Comparison of ENCODE assay signal across 12 cellular contexts in the genomic region with DNA sequence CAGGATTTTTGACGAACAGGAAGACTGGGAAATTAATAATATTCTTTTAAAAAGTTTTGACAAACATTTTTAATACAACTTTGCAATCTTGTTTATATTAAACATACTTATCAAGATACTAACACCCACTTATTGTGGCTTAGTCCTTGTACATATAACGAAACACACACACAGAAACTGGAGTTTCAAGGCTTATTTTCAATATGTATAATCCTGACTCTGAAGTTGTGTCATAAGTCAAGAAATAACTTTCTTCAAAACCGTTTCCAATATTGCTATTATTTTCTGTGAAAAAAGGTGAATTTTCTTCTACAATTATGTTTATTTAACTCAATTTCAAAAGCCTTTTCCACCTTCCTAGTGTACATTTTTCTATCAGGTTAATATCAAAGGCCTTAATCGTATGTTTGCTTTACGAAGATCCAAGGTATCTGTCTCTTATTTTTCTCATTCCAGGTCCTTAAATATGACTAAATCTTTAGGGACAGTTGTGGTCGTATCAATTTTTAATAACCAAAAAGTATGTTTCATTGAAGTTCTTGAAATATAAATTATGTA. TPM values are rescaled to one million over a fixed set of nuclear protein-coding genes. Genes with fewer than 3 reads are reported as not detected.
DNase-seq lines count a peak whose midpoint lies in the region; ATAC-seq and TF ChIP-seq lines count a peak whose summit lies in the region.
"Had no signal": no experiment of that assay in that cellular context is flagged by ENCODE, and none has a peak within 500 bp of the region (broad histone marks: within the 10 kb centered on the region; RNA-seq: fewer than 3 reads in every experiment).

No MANE protein-coding gene starts in this region.

- no peak for TF ChIP-seq CTCF in dorsolateral prefrontal cortex (IDR thresholded peaks at IDR 0.05 in 54 of 56, conservative IDR thresholded peaks at IDR 0.05 in 2 of 56; ENCODE audit: low read depth in 1 of 56, partially characterized antibody in 56 of 56)

- intact Hi-C loops in dorsolateral prefrontal cortex (cut with DNase I) = no loop called here

- no peak for DNase-seq in activated CD4-positive, alpha-beta T cell treated with anti-CD3 and anti-CD28 coated beads, Interleukin-2, amount 10 ng/mL, durations not matched to agents 7 days and 5 days
- no peak for DNase-seq in activated CD4-positive, alpha-beta T cell treated with anti-CD3 and anti-CD28 coated beads, Interleukin-2, amount 50 U/mL, for 48 hours
- DNase-seq in M059J (ENCODE audit: low read depth) = peak; percentile 21
- DNase-seq in dorsolateral prefrontal cortex = no peak
- DNase-seq in erythroblast (lab: John Stamatoyannopoulos, UW) = no peak
- DNase-seq in D341Med (ENCODE audit: low spot score) = no peak
- DNase-seq: activated CD4-positive, alpha-beta T cell treated with anti-CD3 and anti-CD28 coated beads for 1 hour; caudate nucleus; retina had no signal

- H3K4me3 ChIP-seq in dorsolateral prefrontal cortex (peak overlapping the region in 48 of 59 donors; percentile 5 to 92 (median 80)), subcutaneous abdominal adipose tissue (ENCODE audit: low read depth in 1 of 5, low read length in 5 of 5) (peak overlapping the region; percentile 77 to 99 (median 98))

- H3K4me1 ChIP-seq in subcutaneous abdominal adipose tissue (ENCODE audit: control insufficient read depth in 5 of 5, insufficient read depth in 5 of 5, low read length in 5 of 5) = peaks cover 3 to 61% (median 35%) of the 10 kb centered on the region in 5 donors

- H3K36me3 ChIP-seq in subcutaneous abdominal adipose tissue (ENCODE audit: control insufficient read depth in 5 of 5, insufficient read depth in 5 of 5, low read length in 5 of 5) = peaks cover 0 to 3% (median 0%) of the 10 kb centered on the region in 5 donors

- H3K27ac Mint-ChIP-seq in activated CD4-positive, alpha-beta T cell treated with anti-CD3 and anti-CD28 coated beads, Interleukin-2, amount 10 ng/mL, durations not matched to agents 7 days and 5 days = no peak overlapping the region
- H3K27ac Mint-ChIP-seq: stimulated activated naive CD8-positive, alpha-beta T cell treated with anti-CD3 and anti-CD28 coated beads, Interleukin-15, Interleukin-2, amounts not matched to agents 100 ng/mL and 50 ng/mL, for 24 hours had no signal

- peaks cover 24% of the 10 kb centered on the region for H3K27me3 Mint-ChIP-seq in activated CD4-positive, alpha-beta T cell treated with anti-CD3 and anti-CD28 coated beads, Interleukin-2, amount 10 ng/mL, durations not matched to agents 7 days and 5 days

- no peaks in the 10 kb centered on the region for H3K9me3 Mint-ChIP-seq in activated CD4-positive, alpha-beta T cell treated with anti-CD3 and anti-CD28 coated beads, Interleukin-2, amount 10 ng/mL, durations not matched to agents 7 days and 5 days
- H3K9me3 Mint-ChIP-seq: stimulated activated naive CD8-positive, alpha-beta T cell treated with anti-CD3 and anti-CD28 coated beads, Interleukin-15, Interleukin-2, amounts not matched to agents 100 ng/mL and 50 ng/mL, for 24 hours had no signal

- H3K9ac ChIP-seq in subcutaneous abdominal adipose tissue (ENCODE audit: low read length in 5 of 5) = peak overlapping the region; percentile 54 to 98 (median 67)

- peak overlapping the region; percentile 97 for H3K4me3 Mint-ChIP-seq in activated CD4-positive, alpha-beta T cell treated with anti-CD3 and anti-CD28 coated beads, Interleukin-2, amount 10 ng/mL, durations not matched to agents 7 days and 5 days

- peaks cover 55% of the 10 kb centered on the region for H3K36me3 Mint-ChIP-seq in activated CD4-positive, alpha-beta T cell treated with anti-CD3 and anti-CD28 coated beads, Interleukin-2, amount 10 ng/mL, durations not matched to agents 7 days and 5 days (ENCODE audit: low read depth)

- H3K27me3 ChIP-seq in dorsolateral prefrontal cortex = peaks cover 0 to 23% (median 0%) of the 10 kb centered on the region in 45 donors
- no peaks in the 10 kb centered on the region for H3K27me3 ChIP-seq in subcutaneous abdominal adipose tissue (ENCODE audit: control insufficient read depth in 5 of 5, insufficient read depth in 4 of 5, low read length in 5 of 5)

- peaks cover 38% of the 10 kb centered on the region for H3K4me1 Mint-ChIP-seq in activated CD4-positive, alpha-beta T cell treated with anti-CD3 and anti-CD28 coated beads, Interleukin-2, amount 10 ng/mL, durations not matched to agents 7 days and 5 days

- H3K9me3 ChIP-seq in subcutaneous abdominal adipose tissue (ENCODE audit: control insufficient read depth in 5 of 5, low read length in 5 of 5) = no peaks in the 10 kb centered on the region

- ATAC-seq in GM21717 (IDR thresholded peaks at IDR 0.05; ENCODE audit: unreplicated experiment) = no peak

- no peak for TF ChIP-seq POLR2A in erythroblast (IDR thresholded peaks at IDR 0.05; ENCODE audit: low read length)

- POLR2A ChIA-PET in activated CD4-positive, alpha-beta T cell treated with anti-CD3 and anti-CD28 coated beads, Interleukin-2, amount 10 ng/mL, durations not matched to agents 7 days and 5 days (lab: Charles Lee) = no interaction called here

- peak overlapping the region in 37 of 59 donors; percentile 1 to 99 (median 96) for H3K27ac ChIP-seq in dorsolateral prefrontal cortex
- peak overlapping the region; percentile 84 for H3K27ac ChIP-seq in subcutaneous abdominal adipose tissue (ENCODE audit: low read depth, low read length)

- CTCF ChIA-PET in activated CD4-positive, alpha-beta T cell treated with anti-CD3 and anti-CD28 coated beads, Interleukin-2, amount 10 ng/mL, durations not matched to agents 7 days and 5 days (lab: Charles Lee) = no interaction called here

RNA-seq across cellular contexts. Expression of a gene that starts 1.8 kb away (rescaled TPM):
- 10 to 100 TPM; 80.0 to 82.3 TPM for total RNA-seq in activated CD4-positive, alpha-beta T cell treated with anti-CD3 and anti-CD28 coated beads, Interleukin-2, amount 10 ng/mL, durations not matched to agents 7 days and 5 days
- total RNA-seq in M059J (2014; rRNA removed; shearing (Covaris generic)) = 187 and 243 TPM in 2 replicates
- total RNA-seq in dorsolateral prefrontal cortex = 10 to 100 TPM in 59 of 120 experiments, 1 to 10 TPM in 61; 3.9 to 24.6 (median 9.9) TPM

RNA-seq across cellular contexts. Expression of a gene that starts 11.8 kb away (rescaled TPM):
- 10 to 100 TPM; 84.6 to 88.2 TPM for total RNA-seq in activated CD4-positive, alpha-beta T cell treated with anti-CD3 and anti-CD28 coated beads, Interleukin-2, amount 10 ng/mL, durations not matched to agents 7 days and 5 days
- total RNA-seq in M059J (2014; rRNA removed; shearing (Covaris generic)) = 84.8 and 135 TPM in 2 replicates
- total RNA-seq in dorsolateral prefrontal cortex = 100 to 1,000 TPM in 1 of 120 experiments, 10 to 100 TPM in 119; 61.7 to 103 (median 81.7) TPM
